17 cellular contexts compared by ENCODE assay signal in the genomic region with DNA sequence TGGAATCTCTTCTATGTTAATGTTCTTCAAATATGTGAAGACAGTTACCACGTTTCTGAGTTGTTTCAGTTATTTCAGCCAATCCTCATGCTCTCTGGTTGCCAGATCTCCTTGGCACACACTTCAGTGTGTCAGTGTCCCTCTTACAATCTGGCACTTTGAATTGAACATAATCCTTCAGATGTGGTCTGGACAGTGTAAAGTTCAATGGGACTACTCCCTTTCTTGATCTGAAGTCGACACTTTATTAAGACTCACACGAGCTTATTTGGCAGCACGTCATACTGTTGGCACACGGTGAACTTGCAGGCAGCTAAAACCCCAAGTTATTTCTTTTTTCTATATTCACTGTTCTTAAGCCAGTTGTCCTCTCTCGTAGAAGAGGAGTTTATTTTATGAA. TPM values are rescaled to one million over a fixed set of nuclear protein-coding genes. Genes with fewer than 3 reads are reported as not detected.
DNase-seq lines count a peak whose midpoint lies in the region; ATAC-seq and TF ChIP-seq lines count a peak whose summit lies in the region.
"Had no signal": no experiment of that assay in that cellular context is flagged by ENCODE, and none has a peak within 500 bp of the region (broad histone marks: within the 10 kb centered on the region; RNA-seq: fewer than 3 reads in every experiment).

No MANE protein-coding gene starts in this region.

- no peak for TF ChIP-seq CTCF in MCF 10A (IDR thresholded peaks at IDR 0.05; ENCODE audit: unreplicated experiment)
- no peak for TF ChIP-seq CTCF in breast epithelium (IDR thresholded peaks at IDR 0.05)
- no peak for TF ChIP-seq CTCF in fibroblast of lung (conservative IDR thresholded peaks at IDR 0.05 in 1 of 2, IDR thresholded peaks at IDR 0.05 in 1 of 2; ENCODE audit: low read depth in 1 of 2, low read length in 2 of 2)
- TF ChIP-seq CTCF in mesothelial cell of epicardium (IDR thresholded peaks at IDR 0.05; ENCODE audit: unreplicated experiment): no peak
- no peak for TF ChIP-seq CTCF in upper lobe of right lung (IDR thresholded peaks at IDR 0.05)

- intact Hi-C loops in MCF 10A (cut with micrococcal nuclease): loop anchor here (10.0 kb wide), 2 partner anchors 556 to 656 kb away; no protein-coding TSS in a partner anchor
- intact Hi-C loops in breast epithelium (cut with DNase I; ENCODE audit: low total_unique reads): no loop called here
- intact Hi-C loops in upper lobe of right lung (cut with DNase I): no loop called here

- H3K79me2 ChIP-seq in fibroblast of lung (ENCODE audit: control insufficient read depth, insufficient read depth, low read length): peaks cover 72% of the 10 kb centered on the region

- H3K4me1 Mint-ChIP-seq in MCF 10A (ENCODE audit: insufficient read depth, unreplicated experiment) (peaks cover 32% of the 10 kb centered on the region), mesothelial cell of epicardium (peaks cover 31% of the 10 kb centered on the region)

- H3K27ac Mint-ChIP-seq in MCF 10A (ENCODE audit: low read depth, unreplicated experiment) (peak overlapping the region; percentile 52), mesothelial cell of epicardium (peak overlapping the region; percentile 52)
- H3K27ac Mint-ChIP-seq: activated CD4-positive, alpha-beta T cell treated with anti-CD3 and anti-CD28 coated beads, Interleukin-2, amount 10 ng/mL, durations not matched to agents 24 days and 14 days; activated T-helper 1 cell treated with anti-CD3 and anti-CD28 coated beads, Interleukin-12 subunit alpha, Interleukin-12 subunit beta, Interleukin-2, Interleukin-4 antibody, amounts not matched to agents 30 ng/mL and 10 ng/mL and 1 ng/mL, durations not matched to agents 14 hours and 24 hours and 36 hours had no signal

- H3K4me2 ChIP-seq in fibroblast of lung (ENCODE audit: extremely low read depth, insufficient read depth, low read length): peak overlapping the region; percentile 65

- H3K4me3 Mint-ChIP-seq in MCF 10A (ENCODE audit: unreplicated experiment) (no peak overlapping the region), mesothelial cell of epicardium (no peak overlapping the region)
- H3K4me3 Mint-ChIP-seq: activated CD4-positive, alpha-beta T cell treated with anti-CD3 and anti-CD28 coated beads, Interleukin-2, amount 10 ng/mL, durations not matched to agents 24 days and 14 days; activated T-helper 1 cell treated with anti-CD3 and anti-CD28 coated beads, Interleukin-12 subunit alpha, Interleukin-12 subunit beta, Interleukin-2, Interleukin-4 antibody, amounts not matched to agents 30 ng/mL and 10 ng/mL and 1 ng/mL, durations not matched to agents 14 hours and 24 hours and 36 hours; naive thymus-derived CD8-positive, alpha-beta T cell had no signal

- H3K27me3 Mint-ChIP-seq in MCF 10A (ENCODE audit: insufficient read depth, unreplicated experiment) (no peaks in the 10 kb centered on the region), mesothelial cell of epicardium (ENCODE audit: low read depth) (no peaks in the 10 kb centered on the region)

- ATAC-seq in upper lobe of right lung (peak; percentile 50), HG03108 (IDR thresholded peaks at IDR 0.05; ENCODE audit: unreplicated experiment) (no peak), GM19395 (IDR thresholded peaks at IDR 0.05; ENCODE audit: unreplicated experiment) (no peak)

- H3K4me3 ChIP-seq in breast epithelium (no peak overlapping the region), fibroblast of lung (replicated peaks in 1 of 4; ENCODE audit: control extremely low read depth in 1 of 4, insufficient read depth in 1 of 4, low read depth in 3 of 4, low read length in 4 of 4) (no peak overlapping the region), upper lobe of right lung (no peak overlapping the region)
- H3K4me3 ChIP-seq: upper lobe of left lung had no signal

- no peaks in the 10 kb centered on the region for H3K36me3 Mint-ChIP-seq in MCF 10A (ENCODE audit: insufficient read depth, unreplicated experiment)
- no peaks in the 10 kb centered on the region for H3K36me3 Mint-ChIP-seq in mesothelial cell of epicardium
- H3K36me3 Mint-ChIP-seq: naive thymus-derived CD8-positive, alpha-beta T cell had no signal

- H3K9ac ChIP-seq in fibroblast of lung (ENCODE audit: insufficient read depth, low read length): no peak overlapping the region

- H3K27me3 ChIP-seq in breast epithelium: no peaks in the 10 kb centered on the region
- H3K27me3 ChIP-seq in fibroblast of lung (ENCODE audit: control insufficient read depth, insufficient read depth, low read length): no peaks in the 10 kb centered on the region
- H3K27me3 ChIP-seq in upper lobe of right lung: no peaks in the 10 kb centered on the region
- H3K27me3 ChIP-seq: upper lobe of left lung had no signal

- H3K27ac ChIP-seq in breast epithelium: peak overlapping the region in 1 of 2 donors; percentile 38
- H3K27ac ChIP-seq in fibroblast of lung (ENCODE audit: insufficient read depth, low read length): peak overlapping the region; percentile 13
- no peak overlapping the region for H3K27ac ChIP-seq in upper lobe of right lung

- no peaks in the 10 kb centered on the region for H4K20me1 ChIP-seq in fibroblast of lung (ENCODE audit: control insufficient read depth, extremely low read depth, insufficient read depth, low read length)

- no peaks in the 10 kb centered on the region for H3K9me3 Mint-ChIP-seq in MCF 10A (ENCODE audit: unreplicated experiment)
- H3K9me3 Mint-ChIP-seq in mesothelial cell of epicardium: no peaks in the 10 kb centered on the region
- H3K9me3 Mint-ChIP-seq: activated CD4-positive, alpha-beta T cell treated with anti-CD3 and anti-CD28 coated beads, Interleukin-2, amount 10 ng/mL, durations not matched to agents 24 days and 14 days; activated T-helper 1 cell treated with anti-CD3 and anti-CD28 coated beads, Interleukin-12 subunit alpha, Interleukin-12 subunit beta, Interleukin-2, Interleukin-4 antibody, amounts not matched to agents 30 ng/mL and 10 ng/mL and 1 ng/mL, durations not matched to agents 14 hours and 24 hours and 36 hours; naive thymus-derived CD8-positive, alpha-beta T cell had no signal

- CTCF ChIA-PET in MCF 10A (lab: Yijun Ruan, JAX): interaction anchor here (0.6 to 2.8 kb wide), 6 partner anchors 8 to 427 kb away, joined by 3 to 13 read pairs (median 4); a partner anchor contains a TSS

- no TSS peak for BruUV-seq in MCF 10A (replicated peaks; lab: Mats Ljungman, UMichigan)

- no peak overlapping the region for H2AFZ ChIP-seq in fibroblast of lung (ENCODE audit: low read length)

- no peaks in the 10 kb centered on the region for H3K36me3 ChIP-seq in breast epithelium
- no peaks in the 10 kb centered on the region for H3K36me3 ChIP-seq in fibroblast of lung (ENCODE audit: control insufficient read depth, insufficient read depth, low read length)
- H3K36me3 ChIP-seq in upper lobe of right lung: no peaks in the 10 kb centered on the region
- H3K36me3 ChIP-seq: upper lobe of left lung had no signal

- H3K4me1 ChIP-seq in breast epithelium: peaks cover 0 to 5% of the 10 kb centered on the region in 2 donors
- H3K4me1 ChIP-seq in fibroblast of lung (ENCODE audit: control insufficient read depth, extremely low read depth, insufficient read depth, low read length): peaks cover 8% of the 10 kb centered on the region
- peaks cover 5% of the 10 kb centered on the region for H3K4me1 ChIP-seq in upper lobe of right lung
- H3K4me1 ChIP-seq: Caco-2 had no signal

- H3K9me3 ChIP-seq in breast epithelium (no peaks in the 10 kb centered on the region), fibroblast of lung (ENCODE audit: control insufficient read depth, insufficient read depth, low read depth, low read length) (no peaks in the 10 kb centered on the region), upper lobe of right lung (no peaks in the 10 kb centered on the region)
- H3K9me3 ChIP-seq: Caco-2, upper lobe of left lung had no signal

- no peak for DNase-seq in MCF 10A (ENCODE audit: unreplicated experiment)
- no peak for DNase-seq in breast epithelium (ENCODE audit: low spot score in 2 of 2)
- peak; percentile 73 to 84 for DNase-seq in fibroblast of lung (ENCODE audit: low read depth in 2 of 2)
- DNase-seq in mesothelial cell of epicardium (ENCODE audit: low spot score in 2 of 2, unreplicated experiment in 2 of 2): no peak
- DNase-seq in upper lobe of right lung: no peak
- no peak for DNase-seq in midbrain (lab: John Stamatoyannopoulos, UW)
- DNase-seq: activated CD4-positive, alpha-beta T cell treated with anti-CD3 and anti-CD28 coated beads, Interleukin-2, amount 10 ng/mL, durations not matched to agents 24 days and 14 days; Caco-2; Karpas-422; naive thymus-derived CD8-positive, alpha-beta T cell; NCI-H2107; stimulated activated CD4-positive, alpha-beta T cell treated with anti-CD3 and anti-CD28 coated beads, Interleukin-12 subunit alpha, Interleukin-12 subunit beta, amount 100 ng/mL, for 4 hours; T-helper 1 cell; upper lobe of left lung had no signal

- no peak for TF ChIP-seq POLR2A in breast epithelium (IDR thresholded peaks at IDR 0.05)

- POLR2A ChIA-PET in MCF 10A (lab: Yijun Ruan, JAX): interaction anchor here (0.6 to 2.8 kb wide), 3 partner anchors 9 to 65 kb away, joined by 3 to 9 read pairs (median 3); no protein-coding TSS in a partner anchor

RNA-seq across cellular contexts. Expression of a gene that starts 28.2 kb away (rescaled TPM):
- total RNA-seq in MCF 10A (2022) (36.2 and 50.7 TPM in 2 replicates), breast epithelium (10 to 100 TPM in 1 of 3 donors, 1 to 10 TPM in 2; 1.1 to 10.7 (median 8.8) TPM), fibroblast of lung (30.8 and 56.6 TPM in 2 replicates), mesothelial cell of epicardium (3.1 to 3.8 TPM (median 3.3 TPM) in 3 replicates), upper lobe of right lung (13.6 TPM)
- 48.7 and 51.1 TPM in 2 replicates for polyA plus RNA-seq in fibroblast of lung
- 43.3 and 47.2 TPM in 2 replicates for polyA plus RNA-seq in fibroblast of lung (2012)
- polyA minus RNA-seq in fibroblast of lung (ENCODE audit: low replicate concordance): 27.0 and 29.8 TPM in 2 replicates
- total RNA-seq: activated CD4-positive, alpha-beta T cell treated with anti-CD3 and anti-CD28 coated beads, Interleukin-2, amount 10 ng/mL, durations not matched to agents 24 days and 14 days; activated T-helper 1 cell treated with anti-CD3 and anti-CD28 coated beads, Interleukin-12 subunit alpha, Interleukin-12 subunit beta, Interleukin-2, Interleukin-4 antibody, amounts not matched to agents 30 ng/mL and 10 ng/mL and 1 ng/mL, durations not matched to agents 14 hours and 24 hours and 36 hours had no signal
- polyA plus RNA-seq: naive thymus-derived CD8-positive, alpha-beta T cell had no signal

Comparison
In these comparisons a context has a peak if more than half of its experiments do, and no peak if none do; other contexts are left out.
1. DNase-seq: peak in fibroblast of lung (2 of 2); none in MCF 10A (single experiment), breast epithelium (0 of 2), mesothelial cell of epicardium (0 of 2), upper lobe of right lung (single experiment) and midbrain (single experiment).